8 cellular contexts compared by ENCODE assay signal in the genomic region with DNA sequence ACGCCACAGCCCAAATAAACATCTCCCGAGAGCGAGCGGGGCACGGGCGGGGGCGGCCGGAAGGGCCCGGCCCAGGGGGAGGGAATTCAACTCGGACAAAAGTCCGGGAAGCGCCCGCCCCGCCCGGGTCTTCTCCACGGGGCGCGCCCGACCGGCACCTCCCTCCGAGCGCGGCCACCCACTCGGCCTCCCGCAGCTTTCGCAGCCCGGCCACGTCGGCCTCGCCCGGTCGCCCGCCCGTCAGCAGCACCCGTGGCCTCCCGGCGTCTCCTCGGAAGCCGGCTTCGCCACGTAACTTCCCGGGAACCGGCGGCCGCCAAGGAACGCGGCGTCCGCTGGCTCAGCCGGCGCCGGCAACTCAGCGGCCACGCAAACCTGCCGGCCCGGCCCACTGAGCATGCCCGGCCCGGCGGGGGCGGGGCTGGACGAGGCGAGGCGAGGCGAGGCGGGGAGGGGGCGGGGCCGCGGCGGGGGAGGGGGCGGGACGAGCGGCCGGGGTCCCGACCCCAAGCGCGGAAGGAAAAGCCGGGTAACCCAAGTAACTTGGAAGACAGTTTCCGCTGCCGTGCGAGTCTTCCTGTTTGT. TPM values are rescaled to one million over a fixed set of nuclear protein-coding genes. Genes with fewer than 3 reads are reported as not detected.
A peak's percentile ranks its signal among the peaks of the same experiment; 100 is the strongest.
DNase-seq lines count a peak whose midpoint lies in the region; ATAC-seq lines count a peak whose summit lies in the region.

TSS of gene TJP1 (minus strand) at position 369 of the 585 bp plus-strand sequence. CDS start 440 bp downstream, outside the sequence.

- no peak within 1 kb of the TSS for H3K4me3 Mint-ChIP-seq in activated T-helper 1 cell treated with anti-CD3 and anti-CD28 coated beads, Interleukin-12 subunit alpha, Interleukin-12 subunit beta, Interleukin-2, Interleukin-4 antibody, amounts not matched to agents 30 ng/mL and 10 ng/mL and 1 ng/mL, durations not matched to agents 14 hours and 24 hours and 36 hours
- peak within 1 kb of the TSS; percentile 35 for H3K4me3 Mint-ChIP-seq in natural killer cell treated with Interleukin-12 subunit alpha and Interleukin-12 subunit beta and Interleukin-15 and Interleukin-18, amount 100 ng/mL, for 72 hours

- peak within 1 kb of the TSS; percentile 53; the same call in 1 of the 2 replicates for H3K4me3 ChIP-seq in GM08714 (ENCODE audit: low read length)
- H3K4me3 ChIP-seq in MG63: peak within 1 kb of the TSS; percentile 66

- H3K27me3 Mint-ChIP-seq in activated T-helper 1 cell treated with anti-CD3 and anti-CD28 coated beads, Interleukin-12 subunit alpha, Interleukin-12 subunit beta, Interleukin-2, Interleukin-4 antibody, amounts not matched to agents 30 ng/mL and 10 ng/mL and 1 ng/mL, durations not matched to agents 14 hours and 24 hours and 36 hours (ENCODE audit: insufficient read depth): peaks cover 59% of the 10 kb centered on the region
- H3K27me3 Mint-ChIP-seq in natural killer cell treated with Interleukin-12 subunit alpha and Interleukin-12 subunit beta and Interleukin-15 and Interleukin-18, amount 100 ng/mL, for 72 hours: peaks cover 20 to 49% of the 10 kb centered on the region in 2 donors

- H3K9me3 ChIP-seq in MG63: no peaks in the 10 kb centered on the region

- no peak for ATAC-seq in natural killer cell treated with Interleukin-12 subunit alpha and Interleukin-12 subunit beta and Interleukin-15 and Interleukin-18, amount 100 ng/mL, for 72 hours
- no peak for ATAC-seq in HG03039 (IDR thresholded peaks at IDR 0.05; ENCODE audit: unreplicated experiment)

- H3K4me1 Mint-ChIP-seq in activated T-helper 1 cell treated with anti-CD3 and anti-CD28 coated beads, Interleukin-12 subunit alpha, Interleukin-12 subunit beta, Interleukin-2, Interleukin-4 antibody, amounts not matched to agents 30 ng/mL and 10 ng/mL and 1 ng/mL, durations not matched to agents 14 hours and 24 hours and 36 hours (ENCODE audit: low read depth): peaks cover 14% of the 10 kb centered on the region
- peaks cover 14 to 18% of the 10 kb centered on the region in 2 donors for H3K4me1 Mint-ChIP-seq in natural killer cell treated with Interleukin-12 subunit alpha and Interleukin-12 subunit beta and Interleukin-15 and Interleukin-18, amount 100 ng/mL, for 72 hours (ENCODE audit: low read depth in 2 of 2)

- peak; percentile 83 for DNase-seq in MG63
- DNase-seq in activated T-helper 1 cell treated with anti-CD3 and anti-CD28 coated beads, Interleukin-12 subunit alpha, Interleukin-12 subunit beta, Interleukin-2, Interleukin-4 antibody, amounts not matched to agents 30 ng/mL and 10 ng/mL and 1 ng/mL, durations not matched to agents 14 hours and 24 hours and 36 hours (ENCODE audit: low spot score): no peak
- peak; percentile 13 for DNase-seq in germinal center (ENCODE audit: low spot score)
- DNase-seq in natural killer cell treated with Interleukin-12 subunit alpha and Interleukin-12 subunit beta and Interleukin-15 and Interleukin-18, amount 100 ng/mL, for 72 hours (ENCODE audit: low spot score): no peak
- DNase-seq in central memory CD4-positive, alpha-beta T cell: no peak
- no peak for DNase-seq in activated naive CD4-positive, alpha-beta T cell treated with anti-CD3 and anti-CD28 coated beads, Interleukin-2, amount 50 U/mL, for 16 hours

- peak within 1 kb of the TSS; percentile 20 for H3K27ac Mint-ChIP-seq in activated T-helper 1 cell treated with anti-CD3 and anti-CD28 coated beads, Interleukin-12 subunit alpha, Interleukin-12 subunit beta, Interleukin-2, Interleukin-4 antibody, amounts not matched to agents 30 ng/mL and 10 ng/mL and 1 ng/mL, durations not matched to agents 14 hours and 24 hours and 36 hours
- H3K27ac Mint-ChIP-seq in natural killer cell treated with Interleukin-12 subunit alpha and Interleukin-12 subunit beta and Interleukin-15 and Interleukin-18, amount 100 ng/mL, for 72 hours: no peak within 1 kb of the TSS

- H3K27me3 ChIP-seq in MG63: no peaks in the 10 kb centered on the region

- intact Hi-C loops in activated T-helper 1 cell treated with anti-CD3 and anti-CD28 coated beads, Interleukin-12 subunit alpha, Interleukin-12 subunit beta, Interleukin-2, Interleukin-4 antibody, amounts not matched to agents 30 ng/mL and 10 ng/mL and 1 ng/mL, durations not matched to agents 14 hours and 24 hours and 36 hours (cut with micrococcal nuclease): no loop called here

- H3K36me3 Mint-ChIP-seq in activated T-helper 1 cell treated with anti-CD3 and anti-CD28 coated beads, Interleukin-12 subunit alpha, Interleukin-12 subunit beta, Interleukin-2, Interleukin-4 antibody, amounts not matched to agents 30 ng/mL and 10 ng/mL and 1 ng/mL, durations not matched to agents 14 hours and 24 hours and 36 hours (ENCODE audit: low read depth): no peaks in the 10 kb centered on the region
- H3K36me3 Mint-ChIP-seq in natural killer cell treated with Interleukin-12 subunit alpha and Interleukin-12 subunit beta and Interleukin-15 and Interleukin-18, amount 100 ng/mL, for 72 hours: peaks cover 10% of the 10 kb centered on the region

- peaks cover 21% of the 10 kb centered on the region for H3K9me3 Mint-ChIP-seq in activated T-helper 1 cell treated with anti-CD3 and anti-CD28 coated beads, Interleukin-12 subunit alpha, Interleukin-12 subunit beta, Interleukin-2, Interleukin-4 antibody, amounts not matched to agents 30 ng/mL and 10 ng/mL and 1 ng/mL, durations not matched to agents 14 hours and 24 hours and 36 hours
- peaks cover 5% of the 10 kb centered on the region for H3K9me3 Mint-ChIP-seq in natural killer cell treated with Interleukin-12 subunit alpha and Interleukin-12 subunit beta and Interleukin-15 and Interleukin-18, amount 100 ng/mL, for 72 hours

- H3K36me3 ChIP-seq in MG63: no peaks in the 10 kb centered on the region

RNA-seq across cellular contexts. Expression of gene TJP1, which starts in this region (rescaled TPM):
- 49.1 and 56.9 TPM in 2 replicates for total RNA-seq in MG63 (2014; rRNA removed; shearing (Covaris generic); ENCODE audit: low replicate concordance)
- total RNA-seq in activated T-helper 1 cell treated with anti-CD3 and anti-CD28 coated beads, Interleukin-12 subunit alpha, Interleukin-12 subunit beta, Interleukin-2, Interleukin-4 antibody, amounts not matched to agents 30 ng/mL and 10 ng/mL and 1 ng/mL, durations not matched to agents 14 hours and 24 hours and 36 hours: not detected in 2 replicates
- under 1 TPM in 1 of 2 donors, not detected in 1; 0.14 TPM for total RNA-seq in natural killer cell treated with Interleukin-12 subunit alpha and Interleukin-12 subunit beta and Interleukin-15 and Interleukin-18, amount 100 ng/mL, for 72 hours

Comparison
In these comparisons a context has a peak if more than half of its experiments do, and no peak if none do; other contexts are left out.
1. RNA of gene TJP1 (total RNA-seq): 49.1 to 56.9 TPM in MG63; 0.14 TPM in natural killer cell treated with Interleukin-12 subunit alpha and Interleukin-12 subunit beta and Interleukin-15 and Interleukin-18, amount 100 ng/mL, for 72 hours and not detected in activated T-helper 1 cell treated with anti-CD3 and anti-CD28 coated beads, Interleukin-12 subunit alpha, Interleukin-12 subunit beta, Interleukin-2, Interleukin-4 antibody, amounts not matched to agents 30 ng/mL and 10 ng/mL and 1 ng/mL, durations not matched to agents 14 hours and 24 hours and 36 hours; every median in the first group is over 10 times any median in the second.
2. DNase-seq: peak in MG63 (single experiment) and germinal center (single experiment); none in activated T-helper 1 cell treated with anti-CD3 and anti-CD28 coated beads, Interleukin-12 subunit alpha, Interleukin-12 subunit beta, Interleukin-2, Interleukin-4 antibody, amounts not matched to agents 30 ng/mL and 10 ng/mL and 1 ng/mL, durations not matched to agents 14 hours and 24 hours and 36 hours (single experiment), natural killer cell treated with Interleukin-12 subunit alpha and Interleukin-12 subunit beta and Interleukin-15 and Interleukin-18, amount 100 ng/mL, for 72 hours (single experiment), central memory CD4-positive, alpha-beta T cell (single experiment) and activated naive CD4-positive, alpha-beta T cell treated with anti-CD3 and anti-CD28 coated beads, Interleukin-2, amount 50 U/mL, for 16 hours (single experiment).